Comparison of ENCODE assay signal across 1 cellular context in the genomic region with DNA sequence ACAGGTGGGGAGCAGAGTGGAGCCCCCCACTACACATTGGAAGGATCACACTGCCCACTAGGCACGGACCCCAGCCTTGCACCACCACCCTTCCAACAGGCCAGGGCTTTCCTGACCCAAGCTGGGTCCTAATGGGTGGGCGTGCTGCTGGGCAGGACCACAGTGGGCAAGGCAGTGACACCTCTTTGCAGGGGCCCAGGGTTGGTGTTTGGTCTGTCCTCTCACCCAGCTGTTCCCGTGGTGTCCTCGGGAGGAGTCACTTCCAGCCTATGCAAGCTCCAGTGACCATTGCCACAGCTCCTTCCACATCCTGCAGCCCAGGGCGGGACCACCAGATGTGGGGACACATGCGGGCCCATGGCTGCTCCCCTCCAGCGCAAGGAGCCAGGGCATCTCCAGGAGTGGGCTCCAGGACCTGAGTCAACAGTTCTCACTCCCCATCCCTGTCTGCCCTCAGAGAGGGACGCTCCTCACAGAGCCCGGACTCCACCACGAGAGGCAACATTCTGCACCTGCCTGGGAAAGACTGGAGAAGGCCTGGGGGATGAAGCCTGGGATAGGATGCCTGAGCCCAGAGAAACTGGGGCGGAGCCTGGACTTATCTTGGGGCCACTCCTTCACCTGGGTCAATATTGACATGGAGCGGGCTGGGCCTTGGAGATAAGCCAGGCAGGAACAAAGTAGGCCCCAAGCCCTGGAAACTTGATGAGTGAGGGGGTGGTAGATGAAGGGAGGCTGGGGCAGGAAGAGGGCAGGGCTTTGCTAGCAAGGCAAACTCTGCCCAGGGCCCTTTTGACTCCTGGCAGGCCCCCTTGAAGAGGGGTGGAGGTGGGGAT.
TF ChIP-seq lines count a peak whose summit lies in the region.

No MANE protein-coding gene starts in this region.

TF ChIP-seq in GM23338, 12 proteins besides CTCF, POLR2A, EP300 and RAD21 (continued from another document):
- TF ChIP-seq, protein P1, sequence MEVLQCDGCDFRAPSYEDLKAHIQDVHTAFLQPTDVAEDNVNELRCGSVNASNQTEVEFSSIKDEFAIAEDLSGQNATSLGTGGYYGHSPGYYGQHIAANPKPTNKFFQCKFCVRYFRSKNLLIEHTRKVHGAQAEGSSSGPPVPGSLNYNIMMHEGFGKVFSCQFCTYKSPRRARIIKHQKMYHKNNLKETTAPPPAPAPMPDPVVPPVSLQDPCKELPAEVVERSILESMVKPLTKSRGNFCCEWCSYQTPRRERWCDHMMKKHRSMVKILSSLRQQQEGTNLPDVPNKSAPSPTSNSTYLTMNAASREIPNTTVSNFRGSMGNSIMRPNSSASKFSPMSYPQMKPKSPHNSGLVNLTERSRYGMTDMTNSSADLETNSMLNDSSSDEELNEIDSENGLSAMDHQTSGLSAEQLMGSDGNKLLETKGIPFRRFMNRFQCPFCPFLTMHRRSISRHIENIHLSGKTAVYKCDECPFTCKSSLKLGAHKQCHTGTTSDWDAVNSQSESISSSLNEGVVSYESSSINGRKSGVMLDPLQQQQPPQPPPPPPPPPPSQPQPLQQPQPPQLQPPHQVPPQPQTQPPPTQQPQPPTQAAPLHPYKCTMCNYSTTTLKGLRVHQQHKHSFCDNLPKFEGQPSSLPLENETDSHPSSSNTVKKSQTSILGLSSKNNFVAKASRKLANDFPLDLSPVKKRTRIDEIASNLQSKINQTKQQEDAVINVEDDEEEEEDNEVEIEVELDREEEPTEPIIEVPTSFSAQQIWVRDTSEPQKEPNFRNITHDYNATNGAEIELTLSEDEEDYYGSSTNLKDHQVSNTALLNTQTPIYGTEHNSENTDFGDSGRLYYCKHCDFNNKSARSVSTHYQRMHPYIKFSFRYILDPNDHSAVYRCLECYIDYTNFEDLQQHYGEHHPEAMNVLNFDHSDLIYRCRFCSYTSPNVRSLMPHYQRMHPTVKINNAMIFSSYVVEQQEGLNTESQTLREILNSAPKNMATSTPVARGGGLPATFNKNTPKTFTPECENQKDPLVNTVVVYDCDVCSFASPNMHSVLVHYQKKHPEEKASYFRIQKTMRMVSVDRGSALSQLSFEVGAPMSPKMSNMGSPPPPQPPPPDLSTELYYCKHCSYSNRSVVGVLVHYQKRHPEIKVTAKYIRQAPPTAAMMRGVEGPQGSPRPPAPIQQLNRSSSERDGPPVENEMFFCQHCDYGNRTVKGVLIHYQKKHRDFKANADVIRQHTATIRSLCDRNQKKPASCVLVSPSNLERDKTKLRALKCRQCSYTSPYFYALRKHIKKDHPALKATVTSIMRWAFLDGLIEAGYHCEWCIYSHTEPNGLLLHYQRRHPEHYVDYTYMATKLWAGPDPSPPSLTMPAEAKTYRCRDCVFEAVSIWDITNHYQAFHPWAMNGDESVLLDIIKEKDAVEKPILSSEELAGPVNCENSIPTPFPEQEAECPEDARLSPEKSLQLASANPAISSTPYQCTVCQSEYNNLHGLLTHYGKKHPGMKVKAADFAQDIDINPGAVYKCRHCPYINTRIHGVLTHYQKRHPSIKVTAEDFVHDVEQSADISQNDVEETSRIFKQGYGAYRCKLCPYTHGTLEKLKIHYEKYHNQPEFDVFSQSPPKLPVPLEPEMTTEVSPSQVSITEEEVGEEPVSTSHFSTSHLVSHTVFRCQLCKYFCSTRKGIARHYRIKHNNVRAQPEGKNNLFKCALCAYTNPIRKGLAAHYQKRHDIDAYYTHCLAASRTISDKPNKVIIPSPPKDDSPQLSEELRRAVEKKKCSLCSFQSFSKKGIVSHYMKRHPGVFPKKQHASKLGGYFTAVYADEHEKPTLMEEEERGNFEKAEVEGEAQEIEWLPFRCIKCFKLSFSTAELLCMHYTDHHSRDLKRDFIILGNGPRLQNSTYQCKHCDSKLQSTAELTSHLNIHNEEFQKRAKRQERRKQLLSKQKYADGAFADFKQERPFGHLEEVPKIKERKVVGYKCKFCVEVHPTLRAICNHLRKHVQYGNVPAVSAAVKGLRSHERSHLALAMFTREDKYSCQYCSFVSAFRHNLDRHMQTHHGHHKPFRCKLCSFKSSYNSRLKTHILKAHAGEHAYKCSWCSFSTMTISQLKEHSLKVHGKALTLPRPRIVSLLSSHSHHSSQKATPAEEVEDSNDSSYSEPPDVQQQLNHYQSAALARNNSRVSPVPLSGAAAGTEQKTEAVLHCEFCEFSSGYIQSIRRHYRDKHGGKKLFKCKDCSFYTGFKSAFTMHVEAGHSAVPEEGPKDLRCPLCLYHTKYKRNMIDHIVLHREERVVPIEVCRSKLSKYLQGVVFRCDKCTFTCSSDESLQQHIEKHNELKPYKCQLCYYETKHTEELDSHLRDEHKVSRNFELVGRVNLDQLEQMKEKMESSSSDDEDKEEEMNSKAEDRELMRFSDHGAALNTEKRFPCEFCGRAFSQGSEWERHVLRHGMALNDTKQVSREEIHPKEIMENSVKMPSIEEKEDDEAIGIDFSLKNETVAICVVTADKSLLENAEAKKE (CRISPR knock-in tag; IDR thresholded peaks at IDR 0.05), result no peak
- no peak for TF ChIP-seq ZNF114 (CRISPR knock-in tag; IDR thresholded peaks at IDR 0.05)
- no peak for TF ChIP-seq EZH2 (IDR thresholded peaks at IDR 0.05; ENCODE audit: low read depth, unreplicated experiment)
- TF ChIP-seq CREB1 (CRISPR knock-in tag; IDR thresholded peaks at IDR 0.05; ENCODE audit: low read depth), result no peak
- TF ChIP-seq NANOG (IDR thresholded peaks at IDR 0.05; ENCODE audit: borderline replicate concordance), result no peak
- no peak for TF ChIP-seq STAT1 (IDR thresholded peaks at IDR 0.05; ENCODE audit: unreplicated experiment)
- TF ChIP-seq, protein P2, sequence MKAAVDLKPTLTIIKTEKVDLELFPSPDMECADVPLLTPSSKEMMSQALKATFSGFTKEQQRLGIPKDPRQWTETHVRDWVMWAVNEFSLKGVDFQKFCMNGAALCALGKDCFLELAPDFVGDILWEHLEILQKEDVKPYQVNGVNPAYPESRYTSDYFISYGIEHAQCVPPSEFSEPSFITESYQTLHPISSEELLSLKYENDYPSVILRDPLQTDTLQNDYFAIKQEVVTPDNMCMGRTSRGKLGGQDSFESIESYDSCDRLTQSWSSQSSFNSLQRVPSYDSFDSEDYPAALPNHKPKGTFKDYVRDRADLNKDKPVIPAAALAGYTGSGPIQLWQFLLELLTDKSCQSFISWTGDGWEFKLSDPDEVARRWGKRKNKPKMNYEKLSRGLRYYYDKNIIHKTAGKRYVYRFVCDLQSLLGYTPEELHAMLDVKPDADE (IDR thresholded peaks at IDR 0.05), result no peak
